8 cellular contexts compared by ENCODE assay signal in genomic region chr18:13137939-13138821, GRCh38.
DNase-seq lines count a peak whose midpoint lies in the region; ATAC-seq and TF ChIP-seq lines count a peak whose summit lies in the region.

No MANE protein-coding gene starts in this region.

- H3K27me3 ChIP-seq in PC-9 (ENCODE audit: insufficient read depth, low read depth) (peaks cover 36% of the 10 kb centered on the region), iPS-15b (ENCODE audit: control insufficient read depth, insufficient read depth, low read length) (peaks cover 31% of the 10 kb centered on the region)

- POLR2A ChIA-PET in PC-9 (lab: Charles Lee; ENCODE audit: unreplicated experiment) = no interaction called here

- H3K9ac ChIP-seq in iPS-15b (ENCODE audit: low read depth, low read length) = no peak overlapping the region

- intact Hi-C loops in PC-9 (cut with micrococcal nuclease; ENCODE audit: unreplicated experiment) = no loop called here

- H3F3A ChIP-seq in PC-9 (ENCODE audit: insufficient read depth, low read depth) = no peaks in the 10 kb centered on the region

- TF ChIP-seq CTCF in PC-9 (conservative IDR thresholded peaks at IDR 0.05) = no peak

- H3K27ac ChIP-seq in PC-9 = no peak overlapping the region

- H3K4me1 ChIP-seq in PC-9 (replicated peaks; ENCODE audit: insufficient read depth) (0 out of 2 replicates have a peak, but pooled peaks cover 14% of the 10 kb centered on the region), iPS-15b (ENCODE audit: control insufficient read depth, insufficient read depth, low read length) (peaks cover 3% of the 10 kb centered on the region)

- no peaks in the 10 kb centered on the region for H3K9me3 ChIP-seq in PC-9 (ENCODE audit: insufficient read depth, low read depth)
- no peaks in the 10 kb centered on the region for H3K9me3 ChIP-seq in iPS-15b (ENCODE audit: control insufficient read depth, insufficient read depth, low read length)

- TF ChIP-seq POLR2A in GM18505 (IDR thresholded peaks at IDR 0.05; ENCODE audit: borderline replicate concordance, extremely low read depth, insufficient read depth, insufficient read length) = peak; percentile 38

- no peaks in the 10 kb centered on the region for H3K9me2 ChIP-seq in PC-9 (ENCODE audit: insufficient read depth)

- H3K79me2 ChIP-seq in PC-9 (ENCODE audit: low read depth) = no peaks in the 10 kb centered on the region

- H3K4me2 ChIP-seq in PC-9 = peak overlapping the region; percentile 97

- ATAC-seq in GM18505 (IDR thresholded peaks at IDR 0.05; ENCODE audit: unreplicated experiment) (peak; percentile 56), HG02973 (IDR thresholded peaks at IDR 0.05; ENCODE audit: unreplicated experiment) (peak; percentile 76)
- ATAC-seq in activated naive CD4-positive, alpha-beta T cell treated with anti-CD3 and anti-CD28 coated beads, Interleukin-2, amount 50 U/mL, for 72 hours = peak; percentile 82 to 90

- H3K36me3 Mint-ChIP-seq in activated naive CD4-positive, alpha-beta T cell treated with anti-CD3 and anti-CD28 coated beads, Interleukin-2, amount 50 U/mL, for 72 hours = peaks cover 12 to 28% of the 10 kb centered on the region in 2 donors

- BruUV-seq in PC-9 (replicated peaks; lab: Mats Ljungman, UMichigan) = no TSS peak

- H3K4me3 ChIP-seq in PC-9 = peak overlapping the region; percentile 66
- peak overlapping the region; percentile 56 for H3K4me3 ChIP-seq in iPS-15b (ENCODE audit: low read depth, low read length)

- H2AFZ ChIP-seq in PC-9 = peak overlapping the region; percentile 86

- H3K9me3 Mint-ChIP-seq in activated naive CD4-positive, alpha-beta T cell treated with anti-CD3 and anti-CD28 coated beads, Interleukin-2, amount 50 U/mL, for 72 hours = no peaks in the 10 kb centered on the region

- H4K20me1 ChIP-seq in PC-9 (ENCODE audit: insufficient read depth) = no peaks in the 10 kb centered on the region

- peak; percentile 57 to 70 for DNase-seq in PC-9
- peak; percentile 50 to 83 for DNase-seq in activated naive CD4-positive, alpha-beta T cell treated with anti-CD3 and anti-CD28 coated beads, Interleukin-2, amount 50 U/mL, for 72 hours (ENCODE audit: low spot score in 2 of 2)
- DNase-seq in stimulated activated CD4-positive, alpha-beta T cell treated with anti-CD3 and anti-CD28 coated beads, Interleukin-4, amount 100 ng/mL, for 1 hour = peak; percentile 29
- DNase-seq in NCI-H345 (lab: John Stamatoyannopoulos, UW) = no peak
- no peak for DNase-seq in NCI-H82 (lab: John Stamatoyannopoulos, UW)

- peak overlapping the region; percentile 87 to 93 for H3K27ac Mint-ChIP-seq in activated naive CD4-positive, alpha-beta T cell treated with anti-CD3 and anti-CD28 coated beads, Interleukin-2, amount 50 U/mL, for 72 hours

- CTCF ChIA-PET in PC-9 (lab: Charles Lee) = no interaction called here

- H3K36me3 ChIP-seq in PC-9 (ENCODE audit: low read depth) = no peaks in the 10 kb centered on the region
- H3K36me3 ChIP-seq in iPS-15b (ENCODE audit: control insufficient read depth, insufficient read depth, low read length) = no peaks in the 10 kb centered on the region

Comparison
In these comparisons a context has a peak if more than half of its experiments do, and no peak if none do; other contexts are left out.
1. DNase-seq: peak in PC-9 (2 of 2), activated naive CD4-positive, alpha-beta T cell treated with anti-CD3 and anti-CD28 coated beads, Interleukin-2, amount 50 U/mL, for 72 hours (2 of 2) and stimulated activated CD4-positive, alpha-beta T cell treated with anti-CD3 and anti-CD28 coated beads, Interleukin-4, amount 100 ng/mL, for 1 hour (single experiment); none in NCI-H345 (single experiment) and NCI-H82 (single experiment).
2. Peak in every context shown above with its lines, with median percentiles within 50 percentile points of each other: ATAC-seq.